Comparison of ENCODE assay signal across 18 cellular contexts in genomic region chr11:9876331-9876730, GRCh38.
DNase-seq lines count a peak whose midpoint lies in the region; TF ChIP-seq lines count a peak whose summit lies in the region.
"Had no signal": no experiment of that assay in that cellular context is flagged by ENCODE, and none has a peak within 500 bp of the region (broad histone marks: within the 10 kb centered on the region; RNA-seq: fewer than 3 reads in every experiment).

No MANE protein-coding gene starts in this region.

- H3K27ac ChIP-seq in HEK293 (ENCODE audit: extremely low read depth, low read depth, low read length) (no peak overlapping the region), hepatocyte (peak overlapping the region; percentile 14), prostate gland (peak overlapping the region; percentile 53 to 55), A673 (ENCODE audit: low read depth, low read length, poor library complexity, severe bottlenecking) (no peak overlapping the region), GM23248 (no peak overlapping the region)
- H3K27ac ChIP-seq: Peyer's patch had no signal

- no peaks in the 10 kb centered on the region for H3K4me1 ChIP-seq in HEK293 (ENCODE audit: control insufficient read depth, insufficient read depth, low read length)
- peaks cover 6% of the 10 kb centered on the region for H3K4me1 ChIP-seq in hepatocyte (ENCODE audit: insufficient read depth)
- peaks cover 5% of the 10 kb centered on the region for H3K4me1 ChIP-seq in prostate gland (replicated peaks)
- peaks cover 31% of the 10 kb centered on the region for H3K4me1 ChIP-seq in A673 (ENCODE audit: insufficient read depth, low read length, poor library complexity, severe bottlenecking)
- no peaks in the 10 kb centered on the region; the same call in 1 of the 2 replicates for H3K4me1 ChIP-seq in GM23248 (ENCODE audit: insufficient read depth)
- H3K4me1 ChIP-seq: Peyer's patch had no signal

- POLR2A ChIA-PET in HEK293 (lab: Yijun Ruan, JAX) = no interaction called here
- POLR2A ChIA-PET in A673 (lab: Charles Lee; ENCODE audit: low non-redundant PET) = no interaction called here

- H3K9me2 ChIP-seq in hepatocyte (replicated peaks; ENCODE audit: insufficient read depth) (no peaks in the 10 kb centered on the region), GM23248 (ENCODE audit: insufficient read depth) (no peaks in the 10 kb centered on the region)

- H3K79me2 ChIP-seq in hepatocyte (no peaks in the 10 kb centered on the region), GM23248 (ENCODE audit: insufficient read depth) (no peaks in the 10 kb centered on the region)

- WGBS in hepatocyte (ENCODE audit: low lambda C conversion rate, missing lambda C conversion rate) = 41% methylated on average over 5 of the region's 5 CpGs
- WGBS in prostate gland = 89% methylated on average over 5 of the region's 5 CpGs
- WGBS in GM23248 (ENCODE audit: low coverage in 1 of 2, low lambda C conversion rate in 2 of 2, missing lambda C conversion rate in 2 of 2), 2 experiments = 97 to 98% methylated on average over 5 of the region's 5 CpGs

- H3K4me3 ChIP-seq in HEK293 (ENCODE audit: low read depth, low read length) = no peak overlapping the region
- H3K4me3 ChIP-seq in hepatocyte = no peak overlapping the region
- no peak overlapping the region for H3K4me3 ChIP-seq in prostate gland
- H3K4me3 ChIP-seq in A673 (ENCODE audit: low read depth, low read length, poor library complexity, severe bottlenecking) = no peak overlapping the region
- no peak overlapping the region for H3K4me3 ChIP-seq in GM23248
- H3K4me3 ChIP-seq: GM23338, HAP-1, Peyer's patch had no signal

- in situ Hi-C loops in GM23248 (cut with MboI) = no loop called here

- intact Hi-C loops in prostate gland (cut with DNase I) = no loop called here
- intact Hi-C loops in A673 (cut with micrococcal nuclease; ENCODE audit: unreplicated experiment) = no loop called here

- BruUV-seq in A673 (replicated peaks; lab: Mats Ljungman, UMichigan) = no TSS peak

- H3K36me3 ChIP-seq in HEK293 (ENCODE audit: control insufficient read depth in 2 of 2, insufficient read depth in 1 of 2, low read length in 2 of 2) = no peaks in the 10 kb centered on the region
- H3K36me3 ChIP-seq in hepatocyte (replicated peaks; ENCODE audit: insufficient read depth, low read depth) = peaks cover 4% of the 10 kb centered on the region
- H3K36me3 ChIP-seq in prostate gland = no peaks in the 10 kb centered on the region
- no peaks in the 10 kb centered on the region for H3K36me3 ChIP-seq in A673 (ENCODE audit: insufficient read depth, low read length, poor library complexity, severe bottlenecking)
- H3K36me3 ChIP-seq in GM23248 (ENCODE audit: low read depth) = peaks cover 4% of the 10 kb centered on the region; the same call in 1 of the 2 replicates
- H3K36me3 ChIP-seq: HAP-1, Peyer's patch had no signal

- no peak overlapping the region for H3K9ac ChIP-seq in GM23248

- CTCF ChIA-PET in HEK293 (lab: Yijun Ruan, JAX) = interaction anchor here (0.6 kb wide), 1 partner anchor 859 kb away, joined by 3 read pairs; no protein-coding TSS in a partner anchor
- CTCF ChIA-PET in A673 (lab: Charles Lee) = interaction anchor here (0.7 kb wide), 1 partner anchor 428 kb away, joined by 3 read pairs; no protein-coding TSS in a partner anchor

- H3K9me3 ChIP-seq in HEK293 (ENCODE audit: control insufficient read depth, insufficient read depth, low read depth, low read length) = no peaks in the 10 kb centered on the region
- no peaks in the 10 kb centered on the region for H3K9me3 ChIP-seq in hepatocyte (ENCODE audit: low read depth)
- no peaks in the 10 kb centered on the region for H3K9me3 ChIP-seq in prostate gland
- peaks cover 3% of the 10 kb centered on the region for H3K9me3 ChIP-seq in A673 (ENCODE audit: low read depth, low read length, poor library complexity, severe bottlenecking)
- H3K9me3 ChIP-seq in GM23248 (ENCODE audit: low read depth) = no peaks in the 10 kb centered on the region
- H3K9me3 ChIP-seq: HAP-1 had no signal

- no peak for TF ChIP-seq POLR2A in prostate gland (IDR thresholded peaks at IDR 0.05)

- H3K27me3 ChIP-seq in hepatocyte = no peaks in the 10 kb centered on the region
- no peaks in the 10 kb centered on the region for H3K27me3 ChIP-seq in prostate gland (replicated peaks; ENCODE audit: insufficient read depth)
- no peaks in the 10 kb centered on the region for H3K27me3 ChIP-seq in A673 (replicated peaks; ENCODE audit: insufficient read depth, low read depth, low read length, poor library complexity)
- no peaks in the 10 kb centered on the region for H3K27me3 ChIP-seq in GM23248 (replicated peaks; ENCODE audit: insufficient read depth)
- H3K27me3 ChIP-seq: Peyer's patch had no signal

- H4K20me1 ChIP-seq in hepatocyte (ENCODE audit: insufficient read depth, poor library complexity, severe bottlenecking) = no peaks in the 10 kb centered on the region
- H4K20me1 ChIP-seq in GM23248 (ENCODE audit: insufficient read depth) = no peaks in the 10 kb centered on the region

- H3K4me2 ChIP-seq in hepatocyte = no peak overlapping the region
- H3K4me2 ChIP-seq in GM23248 (ENCODE audit: unreplicated experiment) = no peak overlapping the region
- H3K4me2 ChIP-seq: GM23338 had no signal

- DNase-seq in LoVo (ENCODE audit: low spot score) = peak; percentile 58
- DNase-seq in hepatocyte (ENCODE audit: low spot score) = no peak
- DNase-seq in prostate gland (ENCODE audit: low spot score) = no peak
- DNase-seq in glomerular visceral epithelial cell (ENCODE audit: extremely low spot score) = no peak
- no peak for DNase-seq in A673 (ENCODE audit: low spot score)
- DNase-seq in GM23248 = no peak
- DNase-seq: CD4-positive, CD25-positive, alpha-beta regulatory T cell; DND-41; MM.1S; NCI-H1048; NCI-H1417 treated with DMSO at 0.1 percent for 48 hours; NCI-H187; NCI-H446; NCI-H526 treated with DMSO at 0.1 percent for 48 hours; Peyer's patch had no signal

- H2AFZ ChIP-seq in hepatocyte (no peak overlapping the region), GM23248 (no peak overlapping the region)
- H2AFZ ChIP-seq: GM23338 had no signal

- TF ChIP-seq CTCF in HEK293 (tag by site-specific recombination; IDR thresholded peaks at IDR 0.05) (no peak), hepatocyte (IDR thresholded peaks at IDR 0.05; ENCODE audit: poor library complexity) (no peak), prostate gland (IDR thresholded peaks at IDR 0.05) (no peak), A673 (conservative IDR thresholded peaks at IDR 0.05; ENCODE audit: low read depth, low read length) (no peak)

- H3F3A ChIP-seq in GM23248 (ENCODE audit: insufficient read depth) = peaks cover 5% of the 10 kb centered on the region; the same call in 1 of the 2 replicates

TF ChIP-seq in HEK293, 187 proteins besides CTCF, POLR2A, EP300 and RAD21:
- TF ChIP-seq HOXC10 (CRISPR knock-in tag; IDR thresholded peaks at IDR 0.05) = no peak
- peak; percentile 72 for TF ChIP-seq SETDB1 (IDR thresholded peaks at IDR 0.05; ENCODE audit: insufficient read length, low read length)
TF ChIP-seq in HEK293: peak in this region for 1.

Comparison
In these comparisons a context has a peak if more than half of its experiments do, and no peak if none do; other contexts are left out.
1. H3K27ac ChIP-seq: peak in hepatocyte (single experiment) and prostate gland (2 of 2); none in HEK293 (single experiment), A673 (single experiment) and GM23248 (single experiment).